Comparison of ENCODE assay signal across 8 cellular contexts in the genomic region with DNA sequence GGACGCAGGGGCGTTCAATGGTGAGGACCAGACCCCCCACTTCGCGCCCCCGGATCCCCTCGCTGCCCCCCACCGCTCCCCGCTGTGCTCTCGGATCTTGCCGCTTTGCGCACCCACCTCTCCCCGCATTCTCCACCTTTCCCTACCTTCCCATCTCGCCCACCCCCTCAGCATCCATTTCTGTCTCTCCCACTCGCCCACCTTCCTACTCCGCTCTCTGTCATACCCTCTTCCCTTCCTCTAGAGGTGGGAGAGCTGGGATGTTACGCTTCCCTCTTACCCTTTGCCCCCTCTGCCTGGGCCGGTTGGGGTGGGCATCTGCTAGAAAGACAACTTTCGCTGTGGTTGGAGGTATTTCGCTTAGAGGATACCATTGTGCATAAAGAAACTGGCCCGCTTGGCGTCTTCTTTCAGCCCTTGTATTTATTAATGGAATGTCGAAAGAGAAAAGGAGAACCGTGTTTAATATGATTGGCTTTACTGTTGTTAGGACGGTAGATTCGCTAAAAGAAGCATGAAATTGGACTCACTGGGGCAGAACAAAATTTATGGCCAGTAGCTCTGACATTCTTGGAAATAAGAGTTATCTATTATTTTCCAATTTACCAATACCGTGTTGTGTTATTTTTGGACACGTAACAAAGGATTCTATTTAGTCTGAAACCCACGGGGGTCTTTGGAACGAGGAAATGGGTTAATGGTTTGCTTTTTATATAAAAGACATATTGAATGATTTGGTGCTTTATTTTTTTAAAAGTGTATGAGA. TPM values are rescaled to one million over a fixed set of nuclear protein-coding genes. Genes with fewer than 3 reads are reported as not detected.
DNase-seq lines count a peak whose midpoint lies in the region; ATAC-seq, FAIRE-seq and TF ChIP-seq lines count a peak whose summit lies in the region.

No MANE protein-coding gene starts in this region.

- peak overlapping the region; percentile 75 for H3K4me2 ChIP-seq in fibroblast of lung (ENCODE audit: extremely low read depth, insufficient read depth, low read length)

- no peaks in the 10 kb centered on the region for H3K79me2 ChIP-seq in fibroblast of lung (ENCODE audit: control insufficient read depth, insufficient read depth, low read length)

- H3K36me3 ChIP-seq in SK-N-MC (ENCODE audit: insufficient read depth, low read length) (no peaks in the 10 kb centered on the region), fibroblast of lung (ENCODE audit: control insufficient read depth, insufficient read depth, low read length) (no peaks in the 10 kb centered on the region), pancreas (no peaks in the 10 kb centered on the region)

- intact Hi-C loops in pancreas (cut with DNase I) = no loop called here

- H3K36me3 Mint-ChIP-seq in activated T-cell treated with anti-CD3 and anti-CD28 coated beads, Interleukin-2, amount 50 U/mL, for 24 hours (ENCODE audit: low read depth) = no peaks in the 10 kb centered on the region

- no peak for DNase-seq in activated T-cell treated with anti-CD3 and anti-CD28 coated beads, Interleukin-2, amount 50 U/mL, for 24 hours
- no peak for DNase-seq in activated T-cell treated with anti-CD3 and anti-CD28 coated beads for 4 hours
- DNase-seq in SK-N-MC (ENCODE audit: low read depth, low spot score) = no peak
- peak in 1 of 2 donors; percentile 3 for DNase-seq in fibroblast of lung (ENCODE audit: low read depth in 2 of 2)
- no peak for DNase-seq in pancreas
- DNase-seq in AML-193 (lab: John Stamatoyannopoulos, UW) = no peak

- WGBS in pancreas, 2 donors = 3 to 5% methylated on average over 21 to 29 of the region's 29 CpGs

- peak overlapping the region; percentile 59 for H3K9ac ChIP-seq in SK-N-MC (ENCODE audit: insufficient read length)
- H3K9ac ChIP-seq in fibroblast of lung (ENCODE audit: insufficient read depth, low read length) = peak overlapping the region; percentile 33

- peak overlapping the region; percentile 73 for H3K4me3 Mint-ChIP-seq in activated T-cell treated with anti-CD3 and anti-CD28 coated beads, Interleukin-2, amount 50 U/mL, for 24 hours

- no peak for FAIRE-seq in pancreas (lab: Jason Lieb, UNC)

- H3K27me3 ChIP-seq in fibroblast of lung (ENCODE audit: control insufficient read depth, insufficient read depth, low read length) = no peaks in the 10 kb centered on the region
- H3K27me3 ChIP-seq in pancreas = peaks cover 0 to 3% (median 0%) of the 10 kb centered on the region in 4 donors

- no peak overlapping the region for H3K27ac Mint-ChIP-seq in activated T-cell treated with anti-CD3 and anti-CD28 coated beads, Interleukin-2, amount 50 U/mL, for 24 hours

- no peaks in the 10 kb centered on the region for H3K9me3 Mint-ChIP-seq in activated T-cell treated with anti-CD3 and anti-CD28 coated beads, Interleukin-2, amount 50 U/mL, for 24 hours

- H3K4me1 Mint-ChIP-seq in activated T-cell treated with anti-CD3 and anti-CD28 coated beads, Interleukin-2, amount 50 U/mL, for 24 hours (ENCODE audit: low read depth) = peaks cover 10% of the 10 kb centered on the region

- ATAC-seq in pancreas (peak; percentile 3 to 20 (median 14)), HG03460 (IDR thresholded peaks at IDR 0.05; ENCODE audit: unreplicated experiment) (no peak), GM18519 (IDR thresholded peaks at IDR 0.05; ENCODE audit: low FRiP score, unreplicated experiment) (no peak)

- H3K4me3 ChIP-seq in SK-N-MC (peak overlapping the region; percentile 89), fibroblast of lung (replicated peaks in 1 of 4; ENCODE audit: control extremely low read depth in 1 of 4, insufficient read depth in 1 of 4, low read depth in 3 of 4, low read length in 4 of 4) (peak overlapping the region; percentile 60 to 88 (median 76)), pancreas (peak overlapping the region; percentile 47 to 69 (median 62))

- H3K4me1 ChIP-seq in fibroblast of lung (ENCODE audit: control insufficient read depth, extremely low read depth, insufficient read depth, low read length) (no peaks in the 10 kb centered on the region), pancreas (peaks cover 4 to 8% (median 7%) of the 10 kb centered on the region in 3 donors)

- no peaks in the 10 kb centered on the region for H3K9me3 ChIP-seq in SK-N-MC (ENCODE audit: low read depth, low read length)
- no peaks in the 10 kb centered on the region for H3K9me3 ChIP-seq in fibroblast of lung (ENCODE audit: control insufficient read depth, insufficient read depth, low read depth, low read length)
- H3K9me3 ChIP-seq in pancreas = no peaks in the 10 kb centered on the region

- no peak overlapping the region; the same call in 1 of the 2 replicates for H3K27ac ChIP-seq in SK-N-MC
- H3K27ac ChIP-seq in fibroblast of lung (ENCODE audit: insufficient read depth, low read length) = no peak overlapping the region
- H3K27ac ChIP-seq in pancreas = peak overlapping the region; percentile 49 to 69 (median 58)

- TF ChIP-seq CTCF in fibroblast of lung (conservative IDR thresholded peaks at IDR 0.05 in 1 of 2, IDR thresholded peaks at IDR 0.05 in 1 of 2; ENCODE audit: low read depth in 1 of 2, low read length in 2 of 2) = no peak
- TF ChIP-seq CTCF in pancreas (IDR thresholded peaks at IDR 0.05) = no peak

- peaks cover 44% of the 10 kb centered on the region for H3K27me3 Mint-ChIP-seq in activated T-cell treated with anti-CD3 and anti-CD28 coated beads, Interleukin-2, amount 50 U/mL, for 24 hours

- H4K20me1 ChIP-seq in fibroblast of lung (ENCODE audit: control insufficient read depth, extremely low read depth, insufficient read depth, low read length) = no peaks in the 10 kb centered on the region

- peak overlapping the region; percentile 82 for H2AFZ ChIP-seq in fibroblast of lung (ENCODE audit: low read length)

RNA-seq across cellular contexts. Expression of gene PRKAR2B, which starts 0.9 kb away (rescaled TPM):
- 12.6 and 14.7 TPM in 2 replicates for total RNA-seq in fibroblast of lung
- polyA plus RNA-seq in fibroblast of lung = 6.5 and 9.5 TPM in 2 replicates
- 4.6 and 6.4 TPM in 2 replicates for polyA plus RNA-seq in fibroblast of lung (2012)
- 0.33 and 0.35 TPM in 2 replicates for polyA minus RNA-seq in fibroblast of lung (ENCODE audit: low replicate concordance)
- total RNA-seq in pancreas = 1 to 10 TPM; 5.8 to 9.5 (median 7.5) TPM
- 1 to 10 TPM; 7.1 to 9.9 TPM for polyA plus RNA-seq in pancreas

Comparison
In these comparisons a context has a peak if more than half of its experiments do, and no peak if none do; other contexts are left out.
1. H3K27ac ChIP-seq: peak in pancreas (4 of 4); none in SK-N-MC (single experiment) and fibroblast of lung (single experiment).
2. ATAC-seq: peak in pancreas (4 of 4); none in HG03460 (single experiment) and GM18519 (single experiment).
3. Peak in every context shown above with its lines, with median percentiles within 50 percentile points of each other: H3K4me3 ChIP-seq.